ENCODE assay signal across 1 cellular context in genomic region chrX:151852294-151852693, GRCh38.
TF ChIP-seq lines count a peak whose summit lies in the region.

No MANE protein-coding gene starts in this region.

TF ChIP-seq in H1, 55 proteins besides CTCF, POLR2A, EP300 and RAD21 (continued from another document):
- TF ChIP-seq EGR1 (IDR thresholded peaks at IDR 0.05; ENCODE audit: borderline replicate concordance, low read depth, low read length) (no peak), CEBPB (IDR thresholded peaks at IDR 0.05; ENCODE audit: low read depth, low read length) (no peak), TCF12 (IDR thresholded peaks at IDR 0.05; ENCODE audit: low read depth, low read length) (no peak), POLR2AphosphoS5 (IDR thresholded peaks at IDR 0.05; ENCODE audit: low read depth, low read length) (no peak), CBX8 (IDR thresholded peaks at IDR 0.05; ENCODE audit: borderline replicate concordance, low read depth, low read length) (no peak), KDM1A (IDR thresholded peaks at IDR 0.05; ENCODE audit: borderline replicate concordance, low read length) (no peak), KDM4A (IDR thresholded peaks at IDR 0.05; ENCODE audit: low read depth, low read length, severe bottlenecking) (no peak), MAX (IDR thresholded peaks at IDR 0.05) (no peak)
